Comparison of ENCODE assay signal across 1 cellular context in genomic region chr6:109381747-109382575, GRCh38.
TF ChIP-seq lines count a peak whose summit lies in the region.

Gene CD164, minus strand, starts transcription at chr6:109382467. Its CDS starts 89 bp downstream, at chr6:109382378.

TF ChIP-seq in HepG2, 621 proteins besides CTCF, POLR2A, EP300 and RAD21 (continued from another document and continues in another):
- peak; percentile 46; the same call in 1 of the 2 replicates for TF ChIP-seq ZFP36L1 (CRISPR knock-in tag; IDR thresholded peaks at IDR 0.05)
- TF ChIP-seq KLF13 (CRISPR knock-in tag; IDR thresholded peaks at IDR 0.05): no peak
- TF ChIP-seq RARA (CRISPR knock-in tag; IDR thresholded peaks at IDR 0.05): 0 out of 2 replicates have a peak, but pooled peaks have one; percentile 35
- no peak for TF ChIP-seq FOXO4 (CRISPR knock-in tag; conservative IDR thresholded peaks at IDR 0.05)
- peak; percentile 87 for TF ChIP-seq TBX2 (CRISPR knock-in tag; IDR thresholded peaks at IDR 0.05; ENCODE audit: borderline replicate concordance)
- peak; percentile 57; the same call in 1 of the 2 replicates for TF ChIP-seq IRF2 (CRISPR knock-in tag; IDR thresholded peaks at IDR 0.05)
- no peak for TF ChIP-seq MAF1 (CRISPR knock-in tag; IDR thresholded peaks at IDR 0.05; ENCODE audit: borderline replicate concordance)
- TF ChIP-seq ZNF75D (CRISPR knock-in tag; IDR thresholded peaks at IDR 0.05; ENCODE audit: borderline replicate concordance): no peak
- TF ChIP-seq ZNF276 (CRISPR knock-in tag; IDR thresholded peaks at IDR 0.05; ENCODE audit: low read depth): 0 out of 2 replicates have a peak, but pooled peaks have one; percentile 11
- TF ChIP-seq ARID3A (IDR thresholded peaks at IDR 0.05; ENCODE audit: low read depth, low read length): no peak
- no peak for TF ChIP-seq ATAD3A (CRISPR knock-in tag; IDR thresholded peaks at IDR 0.05)
- 0 out of 2 replicates have a peak, but pooled peaks have one; percentile 12 for TF ChIP-seq PHF20 (CRISPR knock-in tag; IDR thresholded peaks at IDR 0.05)
- TF ChIP-seq ZFP90 (CRISPR knock-in tag; IDR thresholded peaks at IDR 0.05; ENCODE audit: borderline replicate concordance): no peak; the same call in 1 of the 2 replicates
- TF ChIP-seq TARDBP (CRISPR knock-in tag; IDR thresholded peaks at IDR 0.05): 0 out of 2 replicates have a peak, but pooled peaks have one; percentile 14
- TF ChIP-seq SP5 (CRISPR knock-in tag; IDR thresholded peaks at IDR 0.05; ENCODE audit: borderline replicate concordance, low read depth): peak; percentile 48
- TF ChIP-seq, protein P1, sequence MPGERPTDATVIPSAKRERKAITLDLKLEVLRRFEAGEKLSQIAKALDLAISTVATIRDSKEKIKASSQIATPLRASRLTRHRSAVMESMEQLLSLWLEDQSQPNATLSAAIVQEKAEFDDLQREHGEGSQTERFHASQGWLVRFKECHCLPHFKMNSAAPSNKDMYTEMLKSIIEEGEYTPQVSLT (CRISPR knock-in tag; IDR thresholded peaks at IDR 0.05; ENCODE audit: borderline replicate concordance, low read depth): no peak; the same call in 1 of the 2 replicates
- TF ChIP-seq ZBTB26 (CRISPR knock-in tag; IDR thresholded peaks at IDR 0.05; ENCODE audit: borderline replicate concordance): peak; percentile 57; the same call in 1 of the 2 replicates
- no peak for TF ChIP-seq ELK4 (CRISPR knock-in tag; IDR thresholded peaks at IDR 0.05; ENCODE audit: borderline replicate concordance)
- TF ChIP-seq TFAP4 (IDR thresholded peaks at IDR 0.05; ENCODE audit: borderline replicate concordance, low read depth): 0 out of 2 replicates have a peak, but pooled peaks have one; percentile 8
- peak; percentile 53; the same call in 1 of the 2 replicates for TF ChIP-seq NFKBIZ (CRISPR knock-in tag; IDR thresholded peaks at IDR 0.05)
- peak; percentile 90 for TF ChIP-seq POLR2G (IDR thresholded peaks at IDR 0.05; ENCODE audit: low read depth, low read length)
- TF ChIP-seq RBM39 (IDR thresholded peaks at IDR 0.05; ENCODE audit: low read depth, low read length, poor library complexity, severe bottlenecking): peak; percentile 81
- TF ChIP-seq, protein P2, sequence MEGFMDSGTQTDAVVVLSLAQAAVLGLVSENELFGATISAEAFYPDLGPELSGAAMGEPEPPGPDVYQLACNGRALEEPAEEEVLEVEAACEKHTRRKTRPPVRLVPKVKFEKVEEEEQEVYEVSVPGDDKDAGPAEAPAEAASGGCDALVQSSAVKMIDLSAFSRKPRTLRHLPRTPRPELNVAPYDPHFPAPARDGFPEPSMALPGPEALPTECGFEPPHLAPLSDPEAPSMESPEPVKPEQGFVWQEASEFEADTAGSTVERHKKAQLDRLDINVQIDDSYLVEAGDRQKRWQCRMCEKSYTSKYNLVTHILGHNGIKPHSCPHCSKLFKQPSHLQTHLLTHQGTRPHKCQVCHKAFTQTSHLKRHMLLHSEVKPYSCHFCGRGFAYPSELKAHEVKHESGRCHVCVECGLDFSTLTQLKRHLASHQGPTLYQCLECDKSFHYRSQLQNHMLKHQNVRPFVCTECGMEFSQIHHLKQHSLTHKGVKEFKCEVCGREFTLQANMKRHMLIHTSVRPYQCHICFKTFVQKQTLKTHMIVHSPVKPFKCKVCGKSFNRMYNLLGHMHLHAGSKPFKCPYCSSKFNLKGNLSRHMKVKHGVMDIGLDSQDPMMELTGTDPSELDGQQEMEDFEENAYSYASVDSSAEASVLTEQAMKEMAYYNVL (CRISPR knock-in tag; IDR thresholded peaks at IDR 0.05; ENCODE audit: borderline replicate concordance): no peak
- TF ChIP-seq SOX6 (IDR thresholded peaks at IDR 0.05): no peak
- peak; percentile 70; the same call in 1 of the 2 replicates for TF ChIP-seq SOX6 (CRISPR knock-in tag; IDR thresholded peaks at IDR 0.05)
- TF ChIP-seq ELF3 (CRISPR knock-in tag; IDR thresholded peaks at IDR 0.05): no peak; the same call in 1 of the 2 replicates
- peak; percentile 74; the same call in 1 of the 2 replicates for TF ChIP-seq WIZ (CRISPR knock-in tag; IDR thresholded peaks at IDR 0.05)
- TF ChIP-seq IRF9 (CRISPR knock-in tag; IDR thresholded peaks at IDR 0.05; ENCODE audit: borderline replicate concordance): peak; percentile 21
- TF ChIP-seq SNRNP70 (IDR thresholded peaks at IDR 0.05; ENCODE audit: low read depth, low read length): no peak
- TF ChIP-seq, protein P3, sequence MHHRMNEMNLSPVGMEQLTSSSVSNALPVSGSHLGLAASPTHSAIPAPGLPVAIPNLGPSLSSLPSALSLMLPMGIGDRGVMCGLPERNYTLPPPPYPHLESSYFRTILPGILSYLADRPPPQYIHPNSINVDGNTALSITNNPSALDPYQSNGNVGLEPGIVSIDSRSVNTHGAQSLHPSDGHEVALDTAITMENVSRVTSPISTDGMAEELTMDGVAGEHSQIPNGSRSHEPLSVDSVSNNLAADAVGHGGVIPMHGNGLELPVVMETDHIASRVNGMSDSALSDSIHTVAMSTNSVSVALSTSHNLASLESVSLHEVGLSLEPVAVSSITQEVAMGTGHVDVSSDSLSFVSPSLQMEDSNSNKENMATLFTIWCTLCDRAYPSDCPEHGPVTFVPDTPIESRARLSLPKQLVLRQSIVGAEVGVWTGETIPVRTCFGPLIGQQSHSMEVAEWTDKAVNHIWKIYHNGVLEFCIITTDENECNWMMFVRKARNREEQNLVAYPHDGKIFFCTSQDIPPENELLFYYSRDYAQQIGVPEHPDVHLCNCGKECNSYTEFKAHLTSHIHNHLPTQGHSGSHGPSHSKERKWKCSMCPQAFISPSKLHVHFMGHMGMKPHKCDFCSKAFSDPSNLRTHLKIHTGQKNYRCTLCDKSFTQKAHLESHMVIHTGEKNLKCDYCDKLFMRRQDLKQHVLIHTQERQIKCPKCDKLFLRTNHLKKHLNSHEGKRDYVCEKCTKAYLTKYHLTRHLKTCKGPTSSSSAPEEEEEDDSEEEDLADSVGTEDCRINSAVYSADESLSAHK (CRISPR knock-in tag; IDR thresholded peaks at IDR 0.05; ENCODE audit: borderline replicate concordance): no peak
- no peak for TF ChIP-seq ZNF550 (CRISPR knock-in tag; IDR thresholded peaks at IDR 0.05; ENCODE audit: borderline replicate concordance)
- TF ChIP-seq, protein P4, sequence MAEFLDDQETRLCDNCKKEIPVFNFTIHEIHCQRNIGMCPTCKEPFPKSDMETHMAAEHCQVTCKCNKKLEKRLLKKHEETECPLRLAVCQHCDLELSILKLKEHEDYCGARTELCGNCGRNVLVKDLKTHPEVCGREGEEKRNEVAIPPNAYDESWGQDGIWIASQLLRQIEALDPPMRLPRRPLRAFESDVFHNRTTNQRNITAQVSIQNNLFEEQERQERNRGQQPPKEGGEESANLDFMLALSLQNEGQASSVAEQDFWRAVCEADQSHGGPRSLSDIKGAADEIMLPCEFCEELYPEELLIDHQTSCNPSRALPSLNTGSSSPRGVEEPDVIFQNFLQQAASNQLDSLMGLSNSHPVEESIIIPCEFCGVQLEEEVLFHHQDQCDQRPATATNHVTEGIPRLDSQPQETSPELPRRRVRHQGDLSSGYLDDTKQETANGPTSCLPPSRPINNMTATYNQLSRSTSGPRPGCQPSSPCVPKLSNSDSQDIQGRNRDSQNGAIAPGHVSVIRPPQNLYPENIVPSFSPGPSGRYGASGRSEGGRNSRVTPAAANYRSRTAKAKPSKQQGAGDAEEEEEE (CRISPR knock-in tag; IDR thresholded peaks at IDR 0.05; ENCODE audit: borderline replicate concordance): no peak
- no peak for TF ChIP-seq ZNF724P (CRISPR knock-in tag; IDR thresholded peaks at IDR 0.05; ENCODE audit: borderline replicate concordance)
- TF ChIP-seq DNMT3B (CRISPR knock-in tag; conservative IDR thresholded peaks at IDR 0.05): no peak
- TF ChIP-seq REST (IDR thresholded peaks at IDR 0.05; ENCODE audit: borderline replicate concordance in 1 of 2, low read depth in 1 of 2, low read length in 2 of 2): peak in 1 of 2 experiments; percentile 24; a peak in 2 of 4 replicates
- TF ChIP-seq RNF2 (conservative IDR thresholded peaks at IDR 0.05; ENCODE audit: low read depth): peak; percentile 61; the same call in 1 of the 2 replicates
- 0 out of 2 replicates have a peak, but pooled peaks have one; percentile 4 for TF ChIP-seq ZKSCAN8 (CRISPR knock-in tag; IDR thresholded peaks at IDR 0.05; ENCODE audit: borderline replicate concordance)
